25 cellular contexts compared by ENCODE assay signal in genomic region chr3:104257486-104257885, GRCh38.
"Had no signal": no experiment of that assay in that cellular context is flagged by ENCODE, and none has a peak within 500 bp of the region (broad histone marks: within the 10 kb centered on the region; RNA-seq: fewer than 3 reads in every experiment).

No MANE protein-coding gene starts in this region.

- H3K27ac Mint-ChIP-seq: activated naive CD8-positive, alpha-beta T cell treated with anti-CD3 and anti-CD28 coated beads for 36 hours; activated T-cell treated with anti-CD3 and anti-CD28 coated beads, Interleukin-2, amount 50 U/mL, for 24 hours; activated T-helper 2 cell treated with anti-CD3 and anti-CD28 coated beads, Interferon-gamma antibody, Interleukin-2, Interleukin-4, amounts not matched to agents 10 μg/mL and 5 μg/mL and 100 μg/mL, durations not matched to agents 14 hours and 24 hours and 36 hours; stimulated activated memory B cell treated with anti-CD40 and anti-IgM and Interleukin-4, amounts not matched to agents 10 μg/mL and 1 μg/mL and 100 μg/mL, for 72 hours; T-helper 2 cell treated with Interferon-gamma antibody and Interleukin-4, amounts not matched to agents 5 μg/mL and 100 μg/mL, for 36 hours; WTC11 had no signal

- H3K4me1 Mint-ChIP-seq: activated naive CD8-positive, alpha-beta T cell treated with anti-CD3 and anti-CD28 coated beads for 36 hours; stimulated activated memory B cell treated with anti-CD40 and anti-IgM and Interleukin-4, amounts not matched to agents 10 μg/mL and 1 μg/mL and 100 μg/mL, for 72 hours had no signal

- H3K27me3 Mint-ChIP-seq: activated naive CD8-positive, alpha-beta T cell treated with anti-CD3 and anti-CD28 coated beads for 36 hours; activated T-cell treated with anti-CD3 and anti-CD28 coated beads, Interleukin-2, amount 50 U/mL, for 24 hours; stimulated activated memory B cell treated with anti-CD40 and anti-IgM and Interleukin-4, amounts not matched to agents 10 μg/mL and 1 μg/mL and 100 μg/mL, for 72 hours had no signal

- DNase-seq: activated CD8-positive, alpha-beta memory T cell treated with anti-CD3 and anti-CD28 coated beads for 24 hours; activated CD8-positive, alpha-beta memory T cell treated with anti-CD3 and anti-CD28 coated beads, Interleukin-2, amount 50 U/mL, for 4 hours; activated naive CD4-positive, alpha-beta T cell; activated naive CD8-positive, alpha-beta T cell treated with anti-CD3 and anti-CD28 coated beads for 36 hours; activated T-cell treated with anti-CD3 and anti-CD28 coated beads, Interleukin-2, amount 50 U/mL, for 24 hours; amniotic stem cell; colonic mucosa; dorsolateral prefrontal cortex; gastrocnemius medialis; head of caudate nucleus; mucosa of descending colon; posterior cingulate gyrus; small intestine; stimulated activated CD4-positive, alpha-beta T cell treated with anti-CD3 and anti-CD28 coated beads, Interleukin-15, amount 100 ng/mL, for 24 hours; stomach had no signal

- H3K36me3 ChIP-seq: breast epithelium, colonic mucosa, esophagus muscularis mucosa, gastrocnemius medialis, stomach, suprapubic skin, tibial nerve had no signal

- H3K4me1 ChIP-seq: breast epithelium, colonic mucosa, esophagus muscularis mucosa, gastrocnemius medialis, stomach, suprapubic skin, tibial nerve had no signal

- H3K4me3 Mint-ChIP-seq: activated naive CD8-positive, alpha-beta T cell treated with anti-CD3 and anti-CD28 coated beads for 36 hours; activated T-cell treated with anti-CD3 and anti-CD28 coated beads, Interleukin-2, amount 50 U/mL, for 24 hours; stimulated activated memory B cell treated with anti-CD40 and anti-IgM and Interleukin-4, amounts not matched to agents 10 μg/mL and 1 μg/mL and 100 μg/mL, for 72 hours; T-helper 2 cell treated with Interferon-gamma antibody and Interleukin-4, amounts not matched to agents 5 μg/mL and 100 μg/mL, for 36 hours; WTC11 had no signal

- ATAC-seq: gastrocnemius medialis; mucosa of descending colon; sciatic nerve; stimulated activated memory B cell treated with anti-CD40 and anti-IgM and Interleukin-4, amounts not matched to agents 10 μg/mL and 1 μg/mL and 100 μg/mL, for 72 hours; WTC11 had no signal

- FAIRE-seq: islet of Langerhans, small intestine had no signal

- H3K36me3 Mint-ChIP-seq: activated naive CD8-positive, alpha-beta T cell treated with anti-CD3 and anti-CD28 coated beads for 36 hours; stimulated activated memory B cell treated with anti-CD40 and anti-IgM and Interleukin-4, amounts not matched to agents 10 μg/mL and 1 μg/mL and 100 μg/mL, for 72 hours; WTC11 had no signal

- H3K4me3 ChIP-seq: breast epithelium, colonic mucosa, dorsolateral prefrontal cortex, esophagus muscularis mucosa, gastrocnemius medialis, mucosa of descending colon, stomach, suprapubic skin, tibial nerve had no signal

- H3K9me3 ChIP-seq: breast epithelium, colonic mucosa, esophagus muscularis mucosa, gastrocnemius medialis, mucosa of descending colon, stomach, suprapubic skin, tibial nerve had no signal

- H3K9me3 Mint-ChIP-seq: activated naive CD8-positive, alpha-beta T cell treated with anti-CD3 and anti-CD28 coated beads for 36 hours; activated T-cell treated with anti-CD3 and anti-CD28 coated beads, Interleukin-2, amount 50 U/mL, for 24 hours; activated T-helper 2 cell treated with anti-CD3 and anti-CD28 coated beads, Interferon-gamma antibody, Interleukin-2, Interleukin-4, amounts not matched to agents 10 μg/mL and 5 μg/mL and 100 μg/mL, durations not matched to agents 14 hours and 24 hours and 36 hours; stimulated activated memory B cell treated with anti-CD40 and anti-IgM and Interleukin-4, amounts not matched to agents 10 μg/mL and 1 μg/mL and 100 μg/mL, for 72 hours; T-helper 2 cell treated with Interferon-gamma antibody and Interleukin-4, amounts not matched to agents 5 μg/mL and 100 μg/mL, for 36 hours; WTC11 had no signal

- H3K27me3 ChIP-seq: breast epithelium, colonic mucosa, dorsolateral prefrontal cortex, esophagus muscularis mucosa, gastrocnemius medialis, stomach, suprapubic skin, tibial nerve had no signal

- H3K27ac ChIP-seq: breast epithelium, colonic mucosa, dorsolateral prefrontal cortex, esophagus muscularis mucosa, gastrocnemius medialis, stomach, suprapubic skin, tibial nerve had no signal
